Comparison of ENCODE assay signal across 1 cellular context in the genomic region with DNA sequence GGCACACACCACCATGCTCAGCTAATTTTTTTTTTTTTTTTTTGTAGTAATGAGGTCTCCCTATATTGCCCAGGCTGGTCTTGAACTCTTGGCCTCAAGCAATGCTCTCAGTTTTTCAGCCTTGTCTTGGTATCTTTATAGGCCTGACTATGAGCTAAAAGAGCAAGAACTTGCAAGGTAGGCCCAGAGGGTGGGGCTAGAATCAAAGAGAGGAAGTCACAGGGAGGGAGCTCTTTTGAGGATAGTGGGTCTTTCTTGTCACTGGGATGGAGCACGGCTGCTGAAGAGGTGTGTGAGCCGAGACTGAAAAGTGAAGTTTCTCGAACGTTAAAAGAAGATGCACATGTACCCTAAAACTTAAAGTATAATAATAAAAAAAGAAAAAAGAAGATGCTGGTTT.
TF ChIP-seq lines count a peak whose summit lies in the region.

No MANE protein-coding gene starts in this region.

TF ChIP-seq in WTC11, 78 proteins besides CTCF, POLR2A, EP300 and RAD21 (continued from another document):
- TF ChIP-seq, protein P1, sequence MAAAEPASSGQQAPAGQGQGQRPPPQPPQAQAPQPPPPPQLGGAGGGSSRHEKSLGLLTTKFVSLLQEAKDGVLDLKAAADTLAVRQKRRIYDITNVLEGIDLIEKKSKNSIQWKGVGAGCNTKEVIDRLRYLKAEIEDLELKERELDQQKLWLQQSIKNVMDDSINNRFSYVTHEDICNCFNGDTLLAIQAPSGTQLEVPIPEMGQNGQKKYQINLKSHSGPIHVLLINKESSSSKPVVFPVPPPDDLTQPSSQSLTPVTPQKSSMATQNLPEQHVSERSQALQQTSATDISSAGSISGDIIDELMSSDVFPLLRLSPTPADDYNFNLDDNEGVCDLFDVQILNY (CRISPR knock-in tag; IDR thresholded peaks at IDR 0.05), result no peak
- TF ChIP-seq RORB (CRISPR knock-in tag; IDR thresholded peaks at IDR 0.05) (no peak), TCF7 (CRISPR knock-in tag; IDR thresholded peaks at IDR 0.05; ENCODE audit: low read depth) (no peak), SOX15 (CRISPR knock-in tag; IDR thresholded peaks at IDR 0.05) (no peak), ZNF263 (CRISPR knock-in tag; IDR thresholded peaks at IDR 0.05; ENCODE audit: low read depth) (no peak)
